8 cellular contexts compared by ENCODE assay signal in the genomic region with DNA sequence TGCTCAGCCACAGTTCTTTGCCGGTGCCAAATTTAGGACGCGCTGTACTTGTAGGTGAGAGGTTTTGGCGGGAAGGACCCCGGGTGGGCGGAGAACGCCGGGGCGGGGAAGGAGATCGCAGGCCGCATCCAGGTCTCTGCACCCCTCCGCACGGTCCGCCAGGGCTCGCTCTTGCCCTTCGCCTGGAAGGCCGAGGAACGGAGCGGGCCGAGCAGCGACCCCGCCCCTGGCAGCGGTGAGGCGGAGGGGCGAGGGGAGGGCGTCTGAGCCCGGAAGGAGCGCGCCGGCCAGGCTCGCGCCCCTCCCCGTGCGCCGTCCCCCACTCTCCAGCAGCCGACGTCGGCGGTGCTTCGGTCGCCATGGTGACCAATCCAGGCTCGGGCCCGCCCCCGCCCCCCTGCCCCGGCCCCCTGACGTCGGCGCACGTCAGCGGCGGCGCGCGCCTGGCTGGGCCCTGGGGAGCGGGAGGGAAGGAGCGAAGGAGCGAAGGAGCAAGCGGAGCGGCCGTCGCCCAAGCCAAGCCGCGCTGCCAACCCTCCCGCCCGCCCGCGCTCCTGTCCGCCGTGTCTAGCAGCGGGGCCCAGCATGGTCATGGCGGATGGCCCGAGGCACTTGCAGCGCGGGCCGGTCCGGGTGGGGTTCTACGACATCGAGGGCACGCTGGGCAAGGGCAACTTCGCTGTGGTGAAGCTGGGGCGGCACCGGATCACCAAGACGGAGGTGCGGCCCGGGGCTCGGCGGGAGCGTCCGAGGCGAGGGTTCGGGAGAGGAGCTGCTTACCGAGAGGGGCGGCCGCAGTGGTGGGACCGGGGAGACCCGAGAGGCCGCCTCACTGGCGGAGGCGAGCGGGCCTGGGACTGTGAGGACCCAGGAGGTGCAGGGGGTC. TPM values are rescaled to one million over a fixed set of nuclear protein-coding genes. Genes with fewer than 3 reads are reported as not detected.
A peak's percentile ranks its signal among the peaks of the same experiment; 100 is the strongest.
DNase-seq lines count a peak whose midpoint lies in the region; ATAC-seq, FAIRE-seq and TF ChIP-seq lines count a peak whose summit lies in the region.

A gene (plus strand): TSS at position 471 of the 886 bp plus-strand sequence. CDS start 115 bp downstream, at position 586.

- H3K27me3 Mint-ChIP-seq in activated CD4-positive, alpha-beta T cell treated with anti-CD3 and anti-CD28 coated beads, Interleukin-2, amount 10 ng/mL, durations not matched to agents 24 days and 14 days, result peaks cover 9% of the 10 kb centered on the region

- H3K36me3 ChIP-seq in BLaER1, result no peaks in the 10 kb centered on the region

- peak; percentile 82 for ATAC-seq in HG03442 (IDR thresholded peaks at IDR 0.05; ENCODE audit: unreplicated experiment)

- no peaks in the 10 kb centered on the region for H3K9me3 Mint-ChIP-seq in activated CD4-positive, alpha-beta T cell treated with anti-CD3 and anti-CD28 coated beads, Interleukin-2, amount 10 ng/mL, durations not matched to agents 24 days and 14 days

- H3K4me3 Mint-ChIP-seq in activated CD4-positive, alpha-beta T cell treated with anti-CD3 and anti-CD28 coated beads, Interleukin-2, amount 10 ng/mL, durations not matched to agents 24 days and 14 days, result peak within 1 kb of the TSS; percentile 90

- peak; percentile 77 for DNase-seq in GM19239 (ENCODE audit: insufficient read length, low spot score)
- peak; percentile 86 for DNase-seq in NCI-H510A (lab: John Stamatoyannopoulos, UW)
- peak; percentile 96 for DNase-seq in activated CD4-positive, alpha-beta T cell treated with anti-CD3 and anti-CD28 coated beads, Interleukin-2, amount 10 ng/mL, durations not matched to agents 24 days and 14 days
- peak; percentile 97 for DNase-seq in coronary artery (ENCODE audit: low spot score)
- peak; percentile 99 for DNase-seq in left kidney (ENCODE audit: low read depth, low spot score)
- peak; percentile 88 to 91 for DNase-seq in stimulated activated CD4-positive, alpha-beta T cell treated with anti-CD3 and anti-CD28 coated beads, Interleukin-2, amount 100 ng/mL, for 24 hours

- peak; percentile 66 for FAIRE-seq in GM19239 (lab: Jason Lieb, UNC)

- peaks cover 25% of the 10 kb centered on the region for H3K4me1 ChIP-seq in BLaER1

- H3K9ac ChIP-seq in BLaER1, result peak within 1 kb of the TSS; percentile 93

- intact Hi-C loops in activated CD4-positive, alpha-beta T cell treated with anti-CD3 and anti-CD28 coated beads, Interleukin-2, amount 10 ng/mL, durations not matched to agents 24 days and 14 days (cut with micrococcal nuclease), result loop anchor here (1.0 to 5.0 kb wide), 9 partner anchors 75 to 485 kb away; a partner anchor contains a TSS

- H3K9me3 ChIP-seq in BLaER1, result no peaks in the 10 kb centered on the region

- peak within 1 kb of the TSS; percentile 92 for H3K4me3 ChIP-seq in BLaER1
- H3K4me3 ChIP-seq in coronary artery, result peak within 1 kb of the TSS; percentile 100

- peak within 1 kb of the TSS; percentile 90 for H3K27ac Mint-ChIP-seq in activated CD4-positive, alpha-beta T cell treated with anti-CD3 and anti-CD28 coated beads, Interleukin-2, amount 10 ng/mL, durations not matched to agents 24 days and 14 days

- H3K4me2 ChIP-seq in BLaER1, result peak within 1 kb of the TSS; percentile 96

- H3K36me3 Mint-ChIP-seq in activated CD4-positive, alpha-beta T cell treated with anti-CD3 and anti-CD28 coated beads, Interleukin-2, amount 10 ng/mL, durations not matched to agents 24 days and 14 days (ENCODE audit: low read depth), result peaks cover 1% of the 10 kb centered on the region

- H3K27ac ChIP-seq in BLaER1, result peak within 1 kb of the TSS; percentile 83
- H3K27ac ChIP-seq in coronary artery, result peak within 1 kb of the TSS; percentile 95 to 99

- peak; percentile 86 for TF ChIP-seq CTCF in coronary artery (IDR thresholded peaks at IDR 0.05)

- H3K4me1 Mint-ChIP-seq in activated CD4-positive, alpha-beta T cell treated with anti-CD3 and anti-CD28 coated beads, Interleukin-2, amount 10 ng/mL, durations not matched to agents 24 days and 14 days, result peaks cover 26% of the 10 kb centered on the region

- peaks cover 40% of the 10 kb centered on the region for H4K20me1 ChIP-seq in BLaER1

- H3K27me3 ChIP-seq in BLaER1, result no peaks in the 10 kb centered on the region

RNA-seq across cellular contexts. Expression of the gene that starts here (rescaled TPM):
- 8.2 and 9.0 TPM in 2 replicates for total RNA-seq in activated CD4-positive, alpha-beta T cell treated with anti-CD3 and anti-CD28 coated beads, Interleukin-2, amount 10 ng/mL, durations not matched to agents 24 days and 14 days

Comparison
In these comparisons a context has a peak if more than half of its experiments do, and no peak if none do; other contexts are left out.
1. Peak in every context shown above with its lines: DNase-seq, ATAC-seq, H3K4me3 ChIP-seq and H3K27ac ChIP-seq.